In genomic region chr11:39037611-39038010, GRCh38 we compare ENCODE assay signal across 29 cellular contexts.
A peak's percentile ranks its signal among the peaks of the same experiment; 100 is the strongest.
DNase-seq lines count a peak whose midpoint lies in the region; ATAC-seq and TF ChIP-seq lines count a peak whose summit lies in the region.
"Had no signal": no experiment of that assay in that cellular context is flagged by ENCODE, and none has a peak within 500 bp of the region (broad histone marks: within the 10 kb centered on the region; RNA-seq: fewer than 3 reads in every experiment).

No MANE protein-coding gene starts in this region.

- no peaks in the 10 kb centered on the region for H3K27me3 ChIP-seq in A673 (replicated peaks; ENCODE audit: insufficient read depth, low read depth, low read length, poor library complexity)
- H3K27me3 ChIP-seq: BE2C; BLaER1; BLaER1 treated with 17β-estradiol and CSF1 and Interleukin-3, amounts not matched to agents 10 nM and 100 nM had no signal

- TF ChIP-seq CTCF in A673 (conservative IDR thresholded peaks at IDR 0.05; ENCODE audit: low read depth, low read length) (no peak), choroid plexus epithelial cell (conservative IDR thresholded peaks at IDR 0.05; ENCODE audit: low read depth, low read length) (no peak)

- peaks cover 19% of the 10 kb centered on the region for H3K4me1 ChIP-seq in A673 (ENCODE audit: insufficient read depth, low read length, poor library complexity, severe bottlenecking)
- H3K4me1 ChIP-seq: A549; BE2C; BLaER1; BLaER1 treated with 17β-estradiol and CSF1 and Interleukin-3, amounts not matched to agents 10 nM and 100 nM; Caco-2 had no signal

- POLR2A ChIA-PET in A673 (lab: Charles Lee; ENCODE audit: low non-redundant PET) = no interaction called here

- DNase-seq in A673 (ENCODE audit: low spot score) = peak; percentile 94
- DNase-seq in choroid plexus epithelial cell (ENCODE audit: low read depth) = peak; percentile 0
- no peak for DNase-seq in SK-N-DZ (ENCODE audit: low spot score)
- DNase-seq: 8988T; ACHN; AML-193; BE2C; C1 segment of cervical spinal cord; Caco-2; Calu3; CD4-positive, alpha-beta memory T cell; CD4-positive, alpha-beta T cell; CD4-positive, CD25-positive, alpha-beta regulatory T cell; CD8-positive, alpha-beta memory T cell; CD8-positive, alpha-beta T cell; COR-L47; DMS 273 treated with DMSO at 0.1 percent for 48 hours; DMS153; DMS53; DMS79; DMS79 treated with DMSO at 0.1 percent for 48 hours; DND-41; EL had no signal

- BruUV-seq in A673 (replicated peaks; lab: Mats Ljungman, UMichigan) = no TSS peak

- intact Hi-C loops in A673 (cut with micrococcal nuclease; ENCODE audit: unreplicated experiment) = loop anchor here (2.0 to 5.0 kb wide), 2 partner anchors 183 to 315 kb away; no protein-coding TSS in a partner anchor

- CTCF ChIA-PET in A673 (lab: Charles Lee) = interaction anchor here (0.9 kb wide), 1 partner anchor 328 kb away, joined by 3 read pairs; no protein-coding TSS in a partner anchor

- peak overlapping the region; percentile 13 for H3K27ac ChIP-seq in A673 (ENCODE audit: low read depth, low read length, poor library complexity, severe bottlenecking)
- H3K27ac ChIP-seq: 22Rv1; A549; BLaER1; BLaER1 treated with 17β-estradiol and CSF1 and Interleukin-3, amounts not matched to agents 10 nM and 100 nM; C4-2B had no signal

- H3K4me3 ChIP-seq in A673 (ENCODE audit: low read depth, low read length, poor library complexity, severe bottlenecking) (no peak overlapping the region), choroid plexus epithelial cell (ENCODE audit: low read depth, low read length) (no peak overlapping the region)
- H3K4me3 ChIP-seq: A549; BLaER1; BLaER1 treated with 17β-estradiol and CSF1 and Interleukin-3, amounts not matched to agents 10 nM and 100 nM had no signal

- ATAC-seq in HG02571 (IDR thresholded peaks at IDR 0.05; ENCODE audit: unreplicated experiment) = no peak
- ATAC-seq: A549; CD8-positive, alpha-beta T cell had no signal

- H3K9me3 ChIP-seq in A673 (ENCODE audit: low read depth, low read length, poor library complexity, severe bottlenecking) = no peaks in the 10 kb centered on the region
- H3K9me3 ChIP-seq: A549; BE2C; BLaER1; BLaER1 treated with 17β-estradiol and CSF1 and Interleukin-3, amounts not matched to agents 10 nM and 100 nM; Caco-2 had no signal

- H3K36me3 ChIP-seq in A673 (ENCODE audit: insufficient read depth, low read length, poor library complexity, severe bottlenecking) = no peaks in the 10 kb centered on the region
- H3K36me3 ChIP-seq: BE2C; BLaER1; BLaER1 treated with 17β-estradiol and CSF1 and Interleukin-3, amounts not matched to agents 10 nM and 100 nM had no signal
